ENCODE assay signal across 8 cellular contexts in the genomic region with DNA sequence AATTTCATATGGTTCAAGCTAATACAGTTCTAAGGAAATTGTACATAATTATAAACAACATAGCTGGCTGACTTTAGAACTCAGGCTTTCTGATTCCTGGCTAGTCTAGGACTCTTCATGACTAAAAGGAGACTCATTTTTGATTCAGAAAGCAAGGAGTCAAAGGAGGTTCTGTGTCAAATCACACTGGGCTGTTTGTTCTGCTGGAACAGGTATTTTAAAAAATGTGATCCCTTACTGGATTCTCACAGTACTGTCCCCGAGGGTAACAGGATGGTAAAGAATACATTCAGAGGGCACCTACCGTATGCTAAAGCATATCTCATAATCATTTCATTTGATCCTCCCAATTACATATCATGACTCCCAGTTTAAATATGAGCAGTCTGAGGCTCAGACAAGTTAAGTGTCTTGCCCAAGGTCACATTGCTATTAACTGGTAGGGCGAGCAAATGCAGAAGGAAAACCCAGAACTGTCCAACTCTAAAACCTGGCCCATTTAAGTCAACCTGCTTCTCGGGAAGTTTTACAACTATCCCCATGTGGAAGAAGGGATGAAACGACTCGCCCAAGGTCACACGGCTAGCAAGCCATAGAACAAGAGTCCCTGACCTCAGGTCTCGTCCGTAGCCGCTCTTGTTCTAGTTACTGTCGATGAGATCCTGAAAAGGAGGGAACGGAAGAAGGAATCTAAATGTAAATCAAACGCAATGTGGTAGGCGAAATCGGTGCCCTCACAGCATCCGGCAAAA. TPM values are rescaled to one million over a fixed set of nuclear protein-coding genes. Genes with fewer than 3 reads are reported as not detected.
A peak's percentile ranks its signal among the peaks of the same experiment; 100 is the strongest.
DNase-seq lines count a peak whose midpoint lies in the region; ATAC-seq and TF ChIP-seq lines count a peak whose summit lies in the region.

No MANE protein-coding gene starts in this region.

- H3K4me3 ChIP-seq in AG04449 (ENCODE audit: low read depth, low read length) (peak overlapping the region; percentile 94), adrenal gland (peak overlapping the region; percentile 78 to 100 (median 92)), iPS-20b (ENCODE audit: low read length) (peak overlapping the region; percentile 80)

- no peak for TF ChIP-seq CTCF in AG04449 (IDR thresholded peaks at IDR 0.05; ENCODE audit: insufficient read depth, low read length, missing control alignments)
- no peak for TF ChIP-seq CTCF in adrenal gland (IDR thresholded peaks at IDR 0.05)

- H3K9ac ChIP-seq in iPS-20b (ENCODE audit: low read depth, low read length) = peak overlapping the region; percentile 90

- ATAC-seq in GM18873 (IDR thresholded peaks at IDR 0.05; ENCODE audit: low FRiP score, unreplicated experiment) (peak; percentile 20), HG03457 (IDR thresholded peaks at IDR 0.05; ENCODE audit: unreplicated experiment) (peak; percentile 13)
- peak; percentile 22 to 25 for ATAC-seq in stimulated activated naive B cell treated with anti-CD40 and anti-IgM and Interleukin-4, amounts not matched to agents 10 μg/mL and 1 μg/mL and 100 μg/mL, for 72 hours (replicated peaks)

- H3K36me3 Mint-ChIP-seq in stimulated activated naive B cell treated with anti-CD40 and anti-IgM and Interleukin-4, amounts not matched to agents 10 μg/mL and 1 μg/mL and 100 μg/mL, for 72 hours = peaks cover 7 to 12% of the 10 kb centered on the region in 2 donors

- 1 to 3% (median 2%) methylated on average over 15 to 16 of the region's 16 CpGs for WGBS in adrenal gland, 4 donors

- H3K27me3 Mint-ChIP-seq in stimulated activated naive B cell treated with anti-CD40 and anti-IgM and Interleukin-4, amounts not matched to agents 10 μg/mL and 1 μg/mL and 100 μg/mL, for 72 hours = no peaks in the 10 kb centered on the region

- H3K9me3 ChIP-seq in adrenal gland (replicated peaks in 1 of 3) (no peaks in the 10 kb centered on the region), iPS-20b (ENCODE audit: insufficient read depth, low read depth, low read length) (no peaks in the 10 kb centered on the region)

- POLR2A ChIA-PET in AG04449 (lab: Yijun Ruan, JAX) = no interaction called here

- no peaks in the 10 kb centered on the region for H3K9me3 Mint-ChIP-seq in stimulated activated naive B cell treated with anti-CD40 and anti-IgM and Interleukin-4, amounts not matched to agents 10 μg/mL and 1 μg/mL and 100 μg/mL, for 72 hours

- H3K27ac ChIP-seq in adrenal gland = peak overlapping the region; percentile 48 to 89 (median 82)
- no peak overlapping the region for H3K27ac ChIP-seq in iPS-20b (ENCODE audit: low read length)

- DNase-seq in AG04449 (ENCODE audit: low read depth, low spot score) (no peak), adrenal gland (peak in 5 of 7 donors; percentile 22 to 39 (median 31)), cerebellar nuclear complex (lab: John Stamatoyannopoulos, UW) (no peak), Ammon's horn (ENCODE audit: low spot score) (no peak)
- no peak for DNase-seq in stimulated activated naive B cell treated with anti-CD40 and anti-IgM and Interleukin-4, amounts not matched to agents 10 μg/mL and 1 μg/mL and 100 μg/mL, for 72 hours

- H3K36me3 ChIP-seq in adrenal gland (replicated peaks in 1 of 2) (peaks cover 0 to 8% of the 10 kb centered on the region in 2 donors), iPS-20b (ENCODE audit: insufficient read depth, low read depth, low read length) (peaks cover 34% of the 10 kb centered on the region)

- peak overlapping the region; percentile 93 to 96 for H3K4me3 Mint-ChIP-seq in stimulated activated naive B cell treated with anti-CD40 and anti-IgM and Interleukin-4, amounts not matched to agents 10 μg/mL and 1 μg/mL and 100 μg/mL, for 72 hours

- H3K27ac Mint-ChIP-seq in stimulated activated naive B cell treated with anti-CD40 and anti-IgM and Interleukin-4, amounts not matched to agents 10 μg/mL and 1 μg/mL and 100 μg/mL, for 72 hours = peak overlapping the region; percentile 99

- intact Hi-C loops in adrenal gland (cut with DNase I) = loop anchor here in 1 of 2 donors (5.0 kb wide), 1 partner anchor 37 kb away; no protein-coding TSS in a partner anchor

- no peaks in the 10 kb centered on the region for H3K27me3 ChIP-seq in adrenal gland
- no peaks in the 10 kb centered on the region for H3K27me3 ChIP-seq in iPS-20b (ENCODE audit: insufficient read depth, low read length)

- no peak for TF ChIP-seq POLR2A in adrenal gland (IDR thresholded peaks at IDR 0.05)

- H3K4me1 Mint-ChIP-seq in stimulated activated naive B cell treated with anti-CD40 and anti-IgM and Interleukin-4, amounts not matched to agents 10 μg/mL and 1 μg/mL and 100 μg/mL, for 72 hours = no peaks in the 10 kb centered on the region

- CTCF ChIA-PET in AG04449 (lab: Yijun Ruan, JAX) = interaction anchor here (1.0 to 2.2 kb wide), 5 partner anchors 11 to 82 kb away, joined by 3 to 14 read pairs (median 5); no protein-coding TSS in a partner anchor

- H3K4me1 ChIP-seq in adrenal gland (replicated peaks in 1 of 2) = peaks cover 10 to 29% of the 10 kb centered on the region in 2 donors
- peaks cover 33% of the 10 kb centered on the region for H3K4me1 ChIP-seq in iPS-20b (ENCODE audit: insufficient read depth, low read length)

RNA-seq across cellular contexts. Expression of gene MYSM1, which starts 0.7 kb away (rescaled TPM):
- 10 to 100 TPM in 6 of 8 donors, 1 to 10 TPM in 2; 7.7 to 23.2 (median 19.9) TPM for total RNA-seq in adrenal gland
- polyA plus RNA-seq in adrenal gland = 10 to 100 TPM; 12.3 to 25.9 (median 14.3) TPM

Comparison
In these comparisons a context has a peak if more than half of its experiments do, and no peak if none do; other contexts are left out.
1. DNase-seq: peak in adrenal gland (5 of 7); none in AG04449 (single experiment), stimulated activated naive B cell treated with anti-CD40 and anti-IgM and Interleukin-4, amounts not matched to agents 10 μg/mL and 1 μg/mL and 100 μg/mL, for 72 hours (single experiment), cerebellar nuclear complex (0 of 2) and Ammon's horn (single experiment).
2. Peak in every context shown above with its lines, with median percentiles within 50 percentile points of each other: H3K4me3 ChIP-seq and ATAC-seq.